1 cellular context compared by ENCODE assay signal in the genomic region with DNA sequence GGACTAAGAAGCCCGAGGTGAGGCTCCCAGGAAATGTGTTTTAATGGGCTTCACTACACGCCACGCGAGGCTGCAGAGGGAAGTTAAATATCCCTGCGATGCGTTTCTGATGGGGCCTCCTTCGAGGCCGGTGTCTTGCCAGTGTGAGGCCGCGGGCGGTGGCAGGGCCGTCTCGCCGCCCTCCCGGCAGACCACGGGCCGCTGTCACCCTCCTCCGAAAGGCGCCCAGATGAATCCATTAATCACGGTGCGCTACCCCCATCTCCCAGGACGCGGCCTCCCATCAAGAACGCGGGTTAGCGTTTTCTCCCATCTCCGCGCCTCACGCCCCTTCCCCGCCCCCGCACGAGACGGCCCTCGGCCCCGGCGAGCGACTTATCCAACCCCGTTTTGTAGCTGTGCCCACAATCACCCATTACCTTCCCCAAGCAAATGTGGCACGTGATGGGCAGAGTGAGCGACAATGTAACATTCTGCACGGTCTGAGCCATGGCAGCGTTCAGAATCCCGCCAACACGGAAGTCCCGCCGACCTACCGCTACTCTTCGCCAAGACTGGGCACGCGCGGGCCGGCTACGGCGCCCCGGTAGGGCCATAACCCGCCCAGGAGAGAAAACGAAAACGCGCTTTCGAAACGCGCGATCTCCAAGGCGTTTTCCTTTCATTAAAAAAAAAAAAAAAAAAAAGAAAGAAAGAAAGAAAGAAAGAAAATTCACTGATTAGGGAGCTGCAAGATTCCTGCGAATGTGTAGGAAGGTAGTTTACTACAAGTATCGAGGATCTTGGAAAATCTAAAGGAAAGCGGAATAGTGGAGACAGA.
TF ChIP-seq lines count a peak whose summit lies in the region.

A gene with protein sequence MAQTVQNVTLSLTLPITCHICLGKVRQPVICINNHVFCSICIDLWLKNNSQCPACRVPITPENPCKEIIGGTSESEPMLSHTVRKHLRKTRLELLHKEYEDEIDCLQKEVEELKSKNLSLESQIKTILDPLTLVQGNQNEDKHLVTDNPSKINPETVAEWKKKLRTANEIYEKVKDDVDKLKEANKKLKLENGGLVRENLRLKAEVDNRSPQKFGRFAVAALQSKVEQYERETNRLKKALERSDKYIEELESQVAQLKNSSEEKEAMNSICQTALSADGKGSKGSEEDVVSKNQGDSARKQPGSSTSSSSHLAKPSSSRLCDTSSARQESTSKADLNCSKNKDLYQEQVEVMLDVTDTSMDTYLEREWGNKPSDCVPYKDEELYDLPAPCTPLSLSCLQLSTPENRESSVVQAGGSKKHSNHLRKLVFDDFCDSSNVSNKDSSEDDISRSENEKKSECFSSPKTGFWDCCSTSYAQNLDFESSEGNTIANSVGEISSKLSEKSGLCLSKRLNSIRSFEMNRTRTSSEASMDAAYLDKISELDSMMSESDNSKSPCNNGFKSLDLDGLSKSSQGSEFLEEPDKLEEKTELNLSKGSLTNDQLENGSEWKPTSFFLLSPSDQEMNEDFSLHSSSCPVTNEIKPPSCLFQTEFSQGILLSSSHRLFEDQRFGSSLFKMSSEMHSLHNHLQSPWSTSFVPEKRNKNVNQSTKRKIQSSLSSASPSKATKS (minus strand): TSS at position 526 of the 820 bp plus-strand sequence. CDS start 35 bp downstream, at position 491.

TF ChIP-seq in K562, 482 proteins besides CTCF, POLR2A, EP300 and RAD21 (continued from another document and continues in another):
- TF ChIP-seq, protein P1, sequence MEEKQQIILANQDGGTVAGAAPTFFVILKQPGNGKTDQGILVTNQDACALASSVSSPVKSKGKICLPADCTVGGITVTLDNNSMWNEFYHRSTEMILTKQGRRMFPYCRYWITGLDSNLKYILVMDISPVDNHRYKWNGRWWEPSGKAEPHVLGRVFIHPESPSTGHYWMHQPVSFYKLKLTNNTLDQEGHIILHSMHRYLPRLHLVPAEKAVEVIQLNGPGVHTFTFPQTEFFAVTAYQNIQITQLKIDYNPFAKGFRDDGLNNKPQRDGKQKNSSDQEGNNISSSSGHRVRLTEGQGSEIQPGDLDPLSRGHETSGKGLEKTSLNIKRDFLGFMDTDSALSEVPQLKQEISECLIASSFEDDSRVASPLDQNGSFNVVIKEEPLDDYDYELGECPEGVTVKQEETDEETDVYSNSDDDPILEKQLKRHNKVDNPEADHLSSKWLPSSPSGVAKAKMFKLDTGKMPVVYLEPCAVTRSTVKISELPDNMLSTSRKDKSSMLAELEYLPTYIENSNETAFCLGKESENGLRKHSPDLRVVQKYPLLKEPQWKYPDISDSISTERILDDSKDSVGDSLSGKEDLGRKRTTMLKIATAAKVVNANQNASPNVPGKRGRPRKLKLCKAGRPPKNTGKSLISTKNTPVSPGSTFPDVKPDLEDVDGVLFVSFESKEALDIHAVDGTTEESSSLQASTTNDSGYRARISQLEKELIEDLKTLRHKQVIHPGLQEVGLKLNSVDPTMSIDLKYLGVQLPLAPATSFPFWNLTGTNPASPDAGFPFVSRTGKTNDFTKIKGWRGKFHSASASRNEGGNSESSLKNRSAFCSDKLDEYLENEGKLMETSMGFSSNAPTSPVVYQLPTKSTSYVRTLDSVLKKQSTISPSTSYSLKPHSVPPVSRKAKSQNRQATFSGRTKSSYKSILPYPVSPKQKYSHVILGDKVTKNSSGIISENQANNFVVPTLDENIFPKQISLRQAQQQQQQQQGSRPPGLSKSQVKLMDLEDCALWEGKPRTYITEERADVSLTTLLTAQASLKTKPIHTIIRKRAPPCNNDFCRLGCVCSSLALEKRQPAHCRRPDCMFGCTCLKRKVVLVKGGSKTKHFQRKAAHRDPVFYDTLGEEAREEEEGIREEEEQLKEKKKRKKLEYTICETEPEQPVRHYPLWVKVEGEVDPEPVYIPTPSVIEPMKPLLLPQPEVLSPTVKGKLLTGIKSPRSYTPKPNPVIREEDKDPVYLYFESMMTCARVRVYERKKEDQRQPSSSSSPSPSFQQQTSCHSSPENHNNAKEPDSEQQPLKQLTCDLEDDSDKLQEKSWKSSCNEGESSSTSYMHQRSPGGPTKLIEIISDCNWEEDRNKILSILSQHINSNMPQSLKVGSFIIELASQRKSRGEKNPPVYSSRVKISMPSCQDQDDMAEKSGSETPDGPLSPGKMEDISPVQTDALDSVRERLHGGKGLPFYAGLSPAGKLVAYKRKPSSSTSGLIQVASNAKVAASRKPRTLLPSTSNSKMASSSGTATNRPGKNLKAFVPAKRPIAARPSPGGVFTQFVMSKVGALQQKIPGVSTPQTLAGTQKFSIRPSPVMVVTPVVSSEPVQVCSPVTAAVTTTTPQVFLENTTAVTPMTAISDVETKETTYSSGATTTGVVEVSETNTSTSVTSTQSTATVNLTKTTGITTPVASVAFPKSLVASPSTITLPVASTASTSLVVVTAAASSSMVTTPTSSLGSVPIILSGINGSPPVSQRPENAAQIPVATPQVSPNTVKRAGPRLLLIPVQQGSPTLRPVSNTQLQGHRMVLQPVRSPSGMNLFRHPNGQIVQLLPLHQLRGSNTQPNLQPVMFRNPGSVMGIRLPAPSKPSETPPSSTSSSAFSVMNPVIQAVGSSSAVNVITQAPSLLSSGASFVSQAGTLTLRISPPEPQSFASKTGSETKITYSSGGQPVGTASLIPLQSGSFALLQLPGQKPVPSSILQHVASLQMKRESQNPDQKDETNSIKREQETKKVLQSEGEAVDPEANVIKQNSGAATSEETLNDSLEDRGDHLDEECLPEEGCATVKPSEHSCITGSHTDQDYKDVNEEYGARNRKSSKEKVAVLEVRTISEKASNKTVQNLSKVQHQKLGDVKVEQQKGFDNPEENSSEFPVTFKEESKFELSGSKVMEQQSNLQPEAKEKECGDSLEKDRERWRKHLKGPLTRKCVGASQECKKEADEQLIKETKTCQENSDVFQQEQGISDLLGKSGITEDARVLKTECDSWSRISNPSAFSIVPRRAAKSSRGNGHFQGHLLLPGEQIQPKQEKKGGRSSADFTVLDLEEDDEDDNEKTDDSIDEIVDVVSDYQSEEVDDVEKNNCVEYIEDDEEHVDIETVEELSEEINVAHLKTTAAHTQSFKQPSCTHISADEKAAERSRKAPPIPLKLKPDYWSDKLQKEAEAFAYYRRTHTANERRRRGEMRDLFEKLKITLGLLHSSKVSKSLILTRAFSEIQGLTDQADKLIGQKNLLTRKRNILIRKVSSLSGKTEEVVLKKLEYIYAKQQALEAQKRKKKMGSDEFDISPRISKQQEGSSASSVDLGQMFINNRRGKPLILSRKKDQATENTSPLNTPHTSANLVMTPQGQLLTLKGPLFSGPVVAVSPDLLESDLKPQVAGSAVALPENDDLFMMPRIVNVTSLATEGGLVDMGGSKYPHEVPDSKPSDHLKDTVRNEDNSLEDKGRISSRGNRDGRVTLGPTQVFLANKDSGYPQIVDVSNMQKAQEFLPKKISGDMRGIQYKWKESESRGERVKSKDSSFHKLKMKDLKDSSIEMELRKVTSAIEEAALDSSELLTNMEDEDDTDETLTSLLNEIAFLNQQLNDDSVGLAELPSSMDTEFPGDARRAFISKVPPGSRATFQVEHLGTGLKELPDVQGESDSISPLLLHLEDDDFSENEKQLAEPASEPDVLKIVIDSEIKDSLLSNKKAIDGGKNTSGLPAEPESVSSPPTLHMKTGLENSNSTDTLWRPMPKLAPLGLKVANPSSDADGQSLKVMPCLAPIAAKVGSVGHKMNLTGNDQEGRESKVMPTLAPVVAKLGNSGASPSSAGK (IDR thresholded peaks at IDR 0.05) = peak; percentile 80
- no peak for TF ChIP-seq PURB (CRISPR knock-in tag; IDR thresholded peaks at IDR 0.05; ENCODE audit: low read depth)
- TF ChIP-seq, protein P2, sequence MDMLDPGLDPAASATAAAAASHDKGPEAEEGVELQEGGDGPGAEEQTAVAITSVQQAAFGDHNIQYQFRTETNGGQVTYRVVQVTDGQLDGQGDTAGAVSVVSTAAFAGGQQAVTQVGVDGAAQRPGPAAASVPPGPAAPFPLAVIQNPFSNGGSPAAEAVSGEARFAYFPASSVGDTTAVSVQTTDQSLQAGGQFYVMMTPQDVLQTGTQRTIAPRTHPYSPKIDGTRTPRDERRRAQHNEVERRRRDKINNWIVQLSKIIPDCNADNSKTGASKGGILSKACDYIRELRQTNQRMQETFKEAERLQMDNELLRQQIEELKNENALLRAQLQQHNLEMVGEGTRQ (CRISPR knock-in tag; IDR thresholded peaks at IDR 0.05) = no peak
- TF ChIP-seq ZNF224 (CRISPR knock-in tag; IDR thresholded peaks at IDR 0.05) = no peak
- TF ChIP-seq NFXL1 (CRISPR knock-in tag; IDR thresholded peaks at IDR 0.05) = no peak
- TF ChIP-seq GABPA (tag; conservative IDR thresholded peaks at IDR 0.05; ENCODE audit: low read depth) = peak; percentile 47
- no peak for TF ChIP-seq ZKSCAN3 (CRISPR knock-in tag; IDR thresholded peaks at IDR 0.05)
- peak; percentile 87 for TF ChIP-seq BHLHE40 (IDR thresholded peaks at IDR 0.05; ENCODE audit: low read length)
- TF ChIP-seq STAG1 (CRISPR knock-in tag; IDR thresholded peaks at IDR 0.05; ENCODE audit: borderline replicate concordance) = no peak
- TF ChIP-seq, protein P3, sequence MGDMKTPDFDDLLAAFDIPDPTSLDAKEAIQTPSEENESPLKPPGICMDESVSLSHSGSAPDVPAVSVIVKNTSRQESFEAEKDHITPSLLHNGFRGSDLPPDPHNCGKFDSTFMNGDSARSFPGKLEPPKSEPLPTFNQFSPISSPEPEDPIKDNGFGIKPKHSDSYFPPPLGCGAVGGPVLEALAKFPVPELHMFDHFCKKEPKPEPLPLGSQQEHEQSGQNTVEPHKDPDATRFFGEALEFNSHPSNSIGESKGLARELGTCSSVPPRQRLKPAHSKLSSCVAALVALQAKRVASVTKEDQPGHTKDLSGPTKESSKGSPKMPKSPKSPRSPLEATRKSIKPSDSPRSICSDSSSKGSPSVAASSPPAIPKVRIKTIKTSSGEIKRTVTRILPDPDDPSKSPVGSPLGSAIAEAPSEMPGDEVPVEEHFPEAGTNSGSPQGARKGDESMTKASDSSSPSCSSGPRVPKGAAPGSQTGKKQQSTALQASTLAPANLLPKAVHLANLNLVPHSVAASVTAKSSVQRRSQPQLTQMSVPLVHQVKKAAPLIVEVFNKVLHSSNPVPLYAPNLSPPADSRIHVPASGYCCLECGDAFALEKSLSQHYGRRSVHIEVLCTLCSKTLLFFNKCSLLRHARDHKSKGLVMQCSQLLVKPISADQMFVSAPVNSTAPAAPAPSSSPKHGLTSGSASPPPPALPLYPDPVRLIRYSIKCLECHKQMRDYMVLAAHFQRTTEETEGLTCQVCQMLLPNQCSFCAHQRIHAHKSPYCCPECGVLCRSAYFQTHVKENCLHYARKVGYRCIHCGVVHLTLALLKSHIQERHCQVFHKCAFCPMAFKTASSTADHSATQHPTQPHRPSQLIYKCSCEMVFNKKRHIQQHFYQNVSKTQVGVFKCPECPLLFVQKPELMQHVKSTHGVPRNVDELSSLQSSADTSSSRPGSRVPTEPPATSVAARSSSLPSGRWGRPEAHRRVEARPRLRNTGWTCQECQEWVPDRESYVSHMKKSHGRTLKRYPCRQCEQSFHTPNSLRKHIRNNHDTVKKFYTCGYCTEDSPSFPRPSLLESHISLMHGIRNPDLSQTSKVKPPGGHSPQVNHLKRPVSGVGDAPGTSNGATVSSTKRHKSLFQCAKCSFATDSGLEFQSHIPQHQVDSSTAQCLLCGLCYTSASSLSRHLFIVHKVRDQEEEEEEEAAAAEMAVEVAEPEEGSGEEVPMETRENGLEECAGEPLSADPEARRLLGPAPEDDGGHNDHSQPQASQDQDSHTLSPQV (IDR thresholded peaks at IDR 0.05) = no peak
- TF ChIP-seq YY1 (IDR thresholded peaks at IDR 0.05; ENCODE audit: borderline replicate concordance in 1 of 3, control insufficient read depth in 1 of 3, extremely low read depth in 1 of 3, insufficient read depth in 3 of 3, insufficient read length in 1 of 3, insufficient replicate concordance in 2 of 3, low read depth in 1 of 3, low read length in 2 of 3) = peak in 1 of 3 experiments; percentile 66
- TF ChIP-seq HCFC1 (IDR thresholded peaks at IDR 0.05; ENCODE audit: low read depth, low read length) = 0 out of 2 replicates have a peak, but pooled peaks have one; percentile 30
- no peak for TF ChIP-seq MEIS2 (IDR thresholded peaks at IDR 0.05; ENCODE audit: partially characterized antibody)
- TF ChIP-seq KDM2B (CRISPR knock-in tag; IDR thresholded peaks at IDR 0.05) = no peak
- peak; percentile 74 for TF ChIP-seq PHF20 (IDR thresholded peaks at IDR 0.05; ENCODE audit: partially characterized antibody)
- peak; percentile 54 for TF ChIP-seq HNRNPLL (IDR thresholded peaks at IDR 0.05; ENCODE audit: low read depth, low read length, poor library complexity, severe bottlenecking)
- TF ChIP-seq LCOR (CRISPR knock-in tag; IDR thresholded peaks at IDR 0.05) = no peak
- TF ChIP-seq RB1 (IDR thresholded peaks at IDR 0.05; ENCODE audit: low read depth) = peak; percentile 28; the same call in 1 of the 2 replicates
- 0 out of 2 replicates have a peak, but pooled peaks have one; percentile 54 for TF ChIP-seq MYC (IDR thresholded peaks at IDR 0.05; ENCODE audit: low read depth, low read length)
- no peak for TF ChIP-seq MYC (CRISPR knock-in tag; IDR thresholded peaks at IDR 0.05; ENCODE audit: borderline replicate concordance, low read depth)
- TF ChIP-seq PCBP1 (IDR thresholded peaks at IDR 0.05; ENCODE audit: low read depth, low read length, poor library complexity, severe bottlenecking) = no peak
- TF ChIP-seq, protein P4, sequence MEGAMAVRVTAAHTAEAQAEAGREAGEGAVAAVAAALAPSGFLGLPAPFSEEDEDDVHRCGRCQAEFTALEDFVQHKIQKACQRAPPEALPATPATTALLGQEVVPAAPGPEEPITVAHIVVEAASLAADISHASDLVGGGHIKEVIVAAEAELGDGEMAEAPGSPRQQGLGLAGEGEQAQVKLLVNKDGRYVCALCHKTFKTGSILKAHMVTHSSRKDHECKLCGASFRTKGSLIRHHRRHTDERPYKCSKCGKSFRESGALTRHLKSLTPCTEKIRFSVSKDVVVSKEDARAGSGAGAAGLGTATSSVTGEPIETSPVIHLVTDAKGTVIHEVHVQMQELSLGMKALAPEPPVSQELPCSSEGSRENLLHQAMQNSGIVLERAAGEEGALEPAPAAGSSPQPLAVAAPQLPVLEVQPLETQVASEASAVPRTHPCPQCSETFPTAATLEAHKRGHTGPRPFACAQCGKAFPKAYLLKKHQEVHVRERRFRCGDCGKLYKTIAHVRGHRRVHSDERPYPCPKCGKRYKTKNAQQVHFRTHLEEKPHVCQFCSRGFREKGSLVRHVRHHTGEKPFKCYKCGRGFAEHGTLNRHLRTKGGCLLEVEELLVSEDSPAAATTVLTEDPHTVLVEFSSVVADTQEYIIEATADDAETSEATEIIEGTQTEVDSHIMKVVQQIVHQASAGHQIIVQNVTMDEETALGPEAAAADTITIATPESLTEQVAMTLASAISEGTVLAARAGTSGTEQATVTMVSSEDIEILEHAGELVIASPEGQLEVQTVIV (CRISPR knock-in tag; IDR thresholded peaks at IDR 0.05; ENCODE audit: borderline replicate concordance) = no peak
- TF ChIP-seq ZKSCAN1 (IDR thresholded peaks at IDR 0.05; ENCODE audit: low read depth, low read length) = no peak
- TF ChIP-seq MTA3 (IDR thresholded peaks at IDR 0.05; ENCODE audit: borderline replicate concordance) = peak; percentile 95
- TF ChIP-seq DNMT1 (IDR thresholded peaks at IDR 0.05) = no peak
- TF ChIP-seq CXXC5 (CRISPR knock-in tag; IDR thresholded peaks at IDR 0.05) = peak; percentile 68
- TF ChIP-seq HNRNPUL1 (IDR thresholded peaks at IDR 0.05; ENCODE audit: low read length) = no peak
- TF ChIP-seq ELF1 (tag; IDR thresholded peaks at IDR 0.05) = peak; percentile 93
- TF ChIP-seq BACH1 (tag; IDR thresholded peaks at IDR 0.05) = no peak
- no peak for TF ChIP-seq LEF1 (IDR thresholded peaks at IDR 0.05)
- peak; percentile 87 for TF ChIP-seq RBBP5 (IDR thresholded peaks at IDR 0.05; ENCODE audit: borderline replicate concordance, insufficient read depth, low read length, poor library complexity, severe bottlenecking)
